In the genomic region with DNA sequence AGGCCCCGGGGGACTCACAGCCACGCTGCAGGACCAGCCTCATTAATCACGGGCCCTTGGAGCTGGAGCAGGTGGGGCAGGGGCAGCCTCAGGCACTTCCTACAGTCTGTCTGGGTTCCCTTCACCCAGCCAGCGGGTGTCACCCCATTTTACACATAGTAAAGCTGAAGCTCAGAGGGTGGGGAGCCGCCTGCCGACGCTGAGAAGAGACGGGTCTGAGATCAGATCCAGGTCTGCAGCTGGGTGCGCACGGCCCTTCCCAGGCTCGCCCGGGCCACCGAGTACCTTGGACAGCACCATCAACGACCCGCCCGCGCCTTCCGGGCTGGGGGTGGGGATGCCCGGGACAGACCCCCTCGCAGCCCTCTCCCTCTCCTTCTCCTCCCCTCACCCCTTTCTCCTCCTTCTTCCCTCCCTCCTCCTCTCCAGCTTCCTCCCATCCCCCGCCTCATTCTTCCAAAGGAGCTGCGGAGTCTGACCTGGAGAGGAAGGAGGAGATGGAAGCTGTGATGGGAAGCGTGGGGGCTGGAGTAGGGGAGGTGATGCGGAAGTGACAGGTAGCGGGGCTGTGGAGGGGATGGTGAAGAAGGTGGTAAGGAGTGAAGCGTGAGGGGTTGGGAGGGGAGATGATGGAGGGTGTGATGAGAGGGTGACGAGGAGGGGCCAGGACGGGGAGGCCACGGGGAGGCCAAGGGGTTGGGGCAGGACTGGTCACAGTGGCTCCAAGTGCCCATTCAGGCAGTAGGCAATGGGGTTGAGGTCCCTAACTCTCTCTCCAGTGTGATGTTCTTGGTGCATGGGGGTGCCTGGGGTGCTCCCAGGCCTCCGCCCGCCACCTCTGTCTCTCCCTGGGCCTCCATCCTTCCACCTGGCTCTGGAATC, we compare ENCODE assay signal across 12 cellular contexts. TPM values are rescaled to one million over a fixed set of nuclear protein-coding genes. Genes with fewer than 3 reads are reported as not detected.
A peak's percentile ranks its signal among the peaks of the same experiment; 100 is the strongest.
DNase-seq lines count a peak whose midpoint lies in the region; TF ChIP-seq lines count a peak whose summit lies in the region.
"Had no signal": no experiment of that assay in that cellular context is flagged by ENCODE, and none has a peak within 500 bp of the region (broad histone marks: within the 10 kb centered on the region; RNA-seq: fewer than 3 reads in every experiment).

No MANE protein-coding gene starts in this region.

- no peak overlapping the region for H3K27ac ChIP-seq in osteoblast (ENCODE audit: low read depth, low read length)
- H3K27ac ChIP-seq in tibial artery: no peak overlapping the region
- no peak overlapping the region for H3K27ac ChIP-seq in esophagus muscularis mucosa (replicated peaks in 1 of 4)

- H3K27me3 ChIP-seq in osteoblast (ENCODE audit: insufficient read depth, low read length) (no peaks in the 10 kb centered on the region), tibial artery (peaks cover 0 to 65% of the 10 kb centered on the region in 2 donors), esophagus muscularis mucosa (peaks cover 0 to 66% (median 5%) of the 10 kb centered on the region in 4 donors)
- H3K27me3 ChIP-seq: Peyer's patch had no signal

- intact Hi-C loops in tibial artery (cut with DNase I; ENCODE audit: low total_unique reads): no loop called here
- intact Hi-C loops in esophagus muscularis mucosa (cut with DNase I): no loop called here

- H3K4me3 ChIP-seq in osteoblast (ENCODE audit: insufficient read depth, low read length): no peak overlapping the region
- no peak overlapping the region for H3K4me3 ChIP-seq in tibial artery
- H3K4me3 ChIP-seq in esophagus muscularis mucosa: no peak overlapping the region
- H3K4me3 ChIP-seq: Peyer's patch had no signal

- H3K4me1 ChIP-seq in osteoblast (ENCODE audit: insufficient read depth, low read length) (no peaks in the 10 kb centered on the region), tibial artery (no peaks in the 10 kb centered on the region), esophagus muscularis mucosa (peaks cover 0 to 3% (median 0%) of the 10 kb centered on the region in 4 donors)

- no peaks in the 10 kb centered on the region for H4K20me1 ChIP-seq in osteoblast (ENCODE audit: insufficient read depth, low read length)

- H3K9me3 ChIP-seq in osteoblast (ENCODE audit: low read depth, low read length) (no peaks in the 10 kb centered on the region), tibial artery (no peaks in the 10 kb centered on the region), esophagus muscularis mucosa (no peaks in the 10 kb centered on the region)
- H3K9me3 ChIP-seq: Peyer's patch had no signal

- TF ChIP-seq POLR2A in esophagus muscularis mucosa (IDR thresholded peaks at IDR 0.05; ENCODE audit: low read depth): no peak

- WGBS in esophagus muscularis mucosa: 33% methylated on average over 13 of the region's 31 CpGs

- H3K79me2 ChIP-seq in osteoblast (ENCODE audit: insufficient read depth, low read length): no peaks in the 10 kb centered on the region

- H3K27ac Mint-ChIP-seq in chondrocyte (ENCODE audit: unreplicated experiment): no peak overlapping the region
- H3K27ac Mint-ChIP-seq: natural killer cell had no signal

- H3K27me3 Mint-ChIP-seq in chondrocyte (ENCODE audit: low read depth): peaks cover 37% of the 10 kb centered on the region
- H3K27me3 Mint-ChIP-seq: brain had no signal

- no peak overlapping the region for H2AFZ ChIP-seq in osteoblast (ENCODE audit: low read length)

- H3K4me2 ChIP-seq in osteoblast (ENCODE audit: insufficient read depth, low read length): no peak overlapping the region

- no peaks in the 10 kb centered on the region for H3K36me3 ChIP-seq in osteoblast (ENCODE audit: insufficient read depth, low read length)
- no peaks in the 10 kb centered on the region for H3K36me3 ChIP-seq in tibial artery
- H3K36me3 ChIP-seq in esophagus muscularis mucosa: no peaks in the 10 kb centered on the region
- H3K36me3 ChIP-seq: Peyer's patch had no signal

- H3K4me1 Mint-ChIP-seq in chondrocyte (ENCODE audit: low read depth): no peaks in the 10 kb centered on the region

- TF ChIP-seq CTCF in chondrocyte (IDR thresholded peaks at IDR 0.05): no peak
- no peak for TF ChIP-seq CTCF in osteoblast (IDR thresholded peaks at IDR 0.05; ENCODE audit: extremely low read depth, low read depth, low read length)
- no peak for TF ChIP-seq CTCF in tibial artery (IDR thresholded peaks at IDR 0.05)
- no peak for TF ChIP-seq CTCF in esophagus muscularis mucosa (IDR thresholded peaks at IDR 0.05)

- no peak overlapping the region for H3K4me3 Mint-ChIP-seq in chondrocyte (ENCODE audit: unreplicated experiment)
- H3K4me3 Mint-ChIP-seq: brain, natural killer cell had no signal

- DNase-seq in NCI-H1436 (lab: John Stamatoyannopoulos, UW): peak; percentile 50
- DNase-seq in NCI-H1436 treated with DMSO at 0.1 percent for 48 hours (lab: John Stamatoyannopoulos, UW): no peak
- peak; percentile 65 for DNase-seq in NCI-H1092 (lab: John Stamatoyannopoulos, UW)
- DNase-seq in chondrocyte (ENCODE audit: low spot score): peak; percentile 87
- DNase-seq in osteoblast (ENCODE audit: insufficient read length, low spot score, missing footprints): peak; percentile 92
- DNase-seq in pons (ENCODE audit: low spot score): no peak
- DNase-seq in tibial artery: no peak
- DNase-seq in esophagus muscularis mucosa (ENCODE audit: extremely low spot score): no peak
- DNase-seq: foreskin melanocyte, natural killer cell had no signal

- TF ChIP-seq EP300 in esophagus muscularis mucosa (IDR thresholded peaks at IDR 0.05): no peak

- H3K36me3 Mint-ChIP-seq in chondrocyte (ENCODE audit: low read depth): no peaks in the 10 kb centered on the region
- H3K36me3 Mint-ChIP-seq: natural killer cell had no signal

- no peaks in the 10 kb centered on the region for H3K9me3 Mint-ChIP-seq in chondrocyte (ENCODE audit: low read depth)
- H3K9me3 Mint-ChIP-seq: brain, natural killer cell had no signal

RNA-seq across cellular contexts. Expression of gene DTX1, which starts 8.8 kb away (rescaled TPM):
- total RNA-seq in chondrocyte (not detected in 3 replicates), osteoblast (under 0.01 TPM in 2 replicates), esophagus muscularis mucosa (1 to 10 TPM; 3.6 to 6.1 (median 4.9) TPM)

Comparison
In these comparisons a context has a peak if more than half of its experiments do, and no peak if none do; other contexts are left out.
1. DNase-seq: peak in NCI-H1436 (single experiment), NCI-H1092 (single experiment), chondrocyte (single experiment) and osteoblast (single experiment); none in NCI-H1436 treated with DMSO at 0.1 percent for 48 hours (single experiment), pons (single experiment), tibial artery (0 of 2) and esophagus muscularis mucosa (single experiment).